Comparison of ENCODE assay signal across 23 cellular contexts in the genomic region with DNA sequence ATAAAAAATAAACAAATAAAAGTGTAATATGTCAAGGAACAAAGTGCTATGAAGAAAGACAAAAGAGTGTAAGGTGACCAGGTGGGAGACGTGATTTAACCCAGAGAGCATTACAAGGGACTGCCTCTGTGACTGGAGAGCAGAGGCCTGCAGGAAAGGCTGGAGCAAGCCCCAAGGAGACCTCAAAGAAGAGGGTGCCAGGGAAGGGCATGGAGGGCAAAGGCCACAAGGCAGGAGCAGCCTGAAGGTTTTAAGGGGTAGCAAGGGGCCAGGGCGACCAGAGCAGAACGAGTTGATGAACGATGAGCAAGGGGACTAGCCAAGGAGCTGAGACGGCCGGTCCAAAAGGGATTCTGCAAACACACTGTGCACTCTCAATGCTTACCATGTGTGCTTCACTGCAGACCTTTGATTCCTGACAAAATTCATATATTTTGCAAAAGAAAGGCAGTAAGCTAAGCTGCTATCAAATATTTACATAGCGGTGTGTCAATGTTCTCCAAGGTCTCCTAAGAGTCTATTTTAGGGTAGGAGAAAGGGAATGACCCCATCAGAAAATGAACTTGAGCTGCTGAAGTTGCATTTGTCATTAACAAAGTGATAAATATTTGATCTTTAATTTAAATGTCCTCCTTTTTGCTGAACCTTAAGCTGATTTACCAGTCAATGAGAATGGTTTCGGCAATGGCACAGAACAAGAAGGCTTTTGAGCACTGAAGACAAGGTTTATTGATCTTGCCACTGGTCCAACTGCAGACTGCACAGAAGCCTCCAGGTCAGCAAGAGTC.
"Had no signal": no experiment of that assay in that cellular context is flagged by ENCODE, and none has a peak within 500 bp of the region (broad histone marks: within the 10 kb centered on the region; RNA-seq: fewer than 3 reads in every experiment).

No MANE protein-coding gene starts in this region.

- H3K36me3 Mint-ChIP-seq: activated naive CD8-positive, alpha-beta T cell treated with anti-CD3 and anti-CD28 coated beads for 36 hours had no signal

- H3K9me3 Mint-ChIP-seq: activated B cell treated with CpG ODN at 0.5 μM for 24 hours; activated naive CD8-positive, alpha-beta T cell treated with anti-CD3 and anti-CD28 coated beads for 36 hours; activated T-cell treated with anti-CD3 and anti-CD28 coated beads, Interleukin-2, amount 50 U/mL, for 24 hours; activated T-helper 2 cell treated with anti-CD3 and anti-CD28 coated beads, Interferon-gamma antibody, Interleukin-2, Interleukin-4, amounts not matched to agents 10 μg/mL and 5 μg/mL and 100 μg/mL, durations not matched to agents 14 hours and 24 hours and 36 hours; neural crest cell had no signal

- H3K4me3 Mint-ChIP-seq: activated B cell treated with CpG ODN at 0.5 μM for 24 hours; activated CD4-positive, alpha-beta T cell treated with anti-CD3 and anti-CD28 coated beads for 36 hours; activated naive CD8-positive, alpha-beta T cell treated with anti-CD3 and anti-CD28 coated beads for 36 hours; activated T-cell treated with anti-CD3 and anti-CD28 coated beads, Interleukin-2, amount 50 U/mL, for 24 hours; naive thymus-derived CD4-positive, alpha-beta T cell; neural crest cell had no signal

- H3K27ac Mint-ChIP-seq: activated B cell treated with CpG ODN at 0.5 μM for 24 hours; activated CD4-positive, alpha-beta T cell treated with anti-CD3 and anti-CD28 coated beads for 36 hours; activated naive CD8-positive, alpha-beta T cell treated with anti-CD3 and anti-CD28 coated beads for 36 hours; activated T-cell treated with anti-CD3 and anti-CD28 coated beads, Interleukin-2, amount 50 U/mL, for 24 hours; activated T-helper 2 cell treated with anti-CD3 and anti-CD28 coated beads, Interferon-gamma antibody, Interleukin-2, Interleukin-4, amounts not matched to agents 10 μg/mL and 5 μg/mL and 100 μg/mL, durations not matched to agents 14 hours and 24 hours and 36 hours; naive thymus-derived CD4-positive, alpha-beta T cell had no signal

- H3K27ac ChIP-seq: epithelial cell of prostate, gastroesophageal sphincter had no signal

- H3K4me1 Mint-ChIP-seq: activated B cell treated with CpG ODN at 0.5 μM for 24 hours; activated CD4-positive, alpha-beta T cell treated with anti-CD3 and anti-CD28 coated beads for 36 hours; activated naive CD8-positive, alpha-beta T cell treated with anti-CD3 and anti-CD28 coated beads for 36 hours had no signal

- H3K9me3 ChIP-seq: gastroesophageal sphincter, prostate gland, thyroid gland had no signal

- H3K27me3 ChIP-seq: gastroesophageal sphincter, thyroid gland had no signal

- H3K36me3 ChIP-seq: prostate gland, thyroid gland had no signal

- DNase-seq: activated B cell treated with CpG ODN at 0.5 μM for 24 hours; activated CD4-positive, alpha-beta T cell treated with anti-CD3 and anti-CD28 coated beads for 36 hours; activated CD4-positive, alpha-beta T cell treated with anti-CD3 and anti-CD28 coated beads, Interleukin-2, amount 50 U/mL, for 4 hours; activated CD8-positive, alpha-beta memory T cell treated with anti-CD3 and anti-CD28 coated beads for 24 hours; activated CD8-positive, alpha-beta memory T cell treated with anti-CD3 and anti-CD28 coated beads, Interleukin-2, amount 50 U/mL, for 4 hours; activated naive CD4-positive, alpha-beta T cell treated with Interleukin-2 at 50 U/mL for 16 hours; activated naive CD8-positive, alpha-beta T cell treated with anti-CD3 and anti-CD28 coated beads for 36 hours; activated T-cell treated with anti-CD3 and anti-CD28 coated beads, Interleukin-2, amount 50 U/mL, for 24 hours; head of caudate nucleus; left cardiac atrium; naive thymus-derived CD4-positive, alpha-beta T cell; stimulated activated CD4-positive, alpha-beta T cell treated with anti-CD3 and anti-CD28 coated beads, Interleukin-12 subunit alpha, Interleukin-12 subunit beta, amount 100 ng/mL, for 4 hours; stimulated activated CD4-positive, alpha-beta T cell treated with anti-CD3 and anti-CD28 coated beads, Interleukin-4, amount 100 ng/mL, for 4 hours; stimulated activated naive CD8-positive, alpha-beta T cell treated with anti-CD3 and anti-CD28 coated beads, Interleukin-15, Interleukin-2, amounts not matched to agents 100 U/mL and 50 U/mL, for 24 hours; substantia nigra; T-helper 9 cell; thyroid gland had no signal

- H3K27me3 Mint-ChIP-seq: activated B cell treated with CpG ODN at 0.5 μM for 24 hours; activated CD4-positive, alpha-beta T cell treated with anti-CD3 and anti-CD28 coated beads for 36 hours; activated naive CD8-positive, alpha-beta T cell treated with anti-CD3 and anti-CD28 coated beads for 36 hours; activated T-cell treated with anti-CD3 and anti-CD28 coated beads, Interleukin-2, amount 50 U/mL, for 24 hours; naive thymus-derived CD4-positive, alpha-beta T cell had no signal

- ATAC-seq: activated CD4-positive, alpha-beta T cell treated with anti-CD3 and anti-CD28 coated beads for 36 hours; gastroesophageal sphincter; left cardiac atrium; naive thymus-derived CD4-positive, alpha-beta T cell; stimulated activated naive CD8-positive, alpha-beta T cell treated with anti-CD3 and anti-CD28 coated beads, Interleukin-15, Interleukin-2, amounts not matched to agents 100 U/mL and 50 U/mL, for 24 hours had no signal

- H3K4me1 ChIP-seq: gastroesophageal sphincter had no signal

- H3K4me3 ChIP-seq: gastroesophageal sphincter, lung, prostate gland, thyroid gland had no signal
